Comparison of ENCODE assay signal across 8 cellular contexts in genomic region chr9:129482521-129483466, GRCh38.
DNase-seq lines count a peak whose midpoint lies in the region; ATAC-seq, FAIRE-seq and TF ChIP-seq lines count a peak whose summit lies in the region.

No MANE protein-coding gene starts in this region.

- no peak overlapping the region for H2BK20ac ChIP-seq in H9 (ENCODE audit: low read depth, low read length, poor library complexity, severe bottlenecking)

- in situ Hi-C loops in K562 (cut with MboI), result loop anchor here (10.0 kb wide), 1 partner anchor 308 kb away; the partner anchor contains the start of gene IER5L

- H3K4ac ChIP-seq in H9 (ENCODE audit: low read depth, low read length), result no peak overlapping the region

- H3K4me1 ChIP-seq in ACC112 (ENCODE audit: control insufficient read depth, insufficient read depth, low read length, unreplicated experiment) (peaks cover 65% of the 10 kb centered on the region), H9 (ENCODE audit: insufficient read depth, low read length) (no peaks in the 10 kb centered on the region), K562 (replicated peaks in 1 of 2; ENCODE audit: control insufficient read depth in 2 of 2, insufficient read depth in 2 of 2, low read length in 2 of 2) (peaks cover 70 to 85% of the 10 kb centered on the region in 2 experiments), hepatocyte (ENCODE audit: insufficient read depth) (peaks cover 74% of the 10 kb centered on the region)

- H3K79me1 ChIP-seq in H9 (ENCODE audit: insufficient read depth, low read depth, low read length, poor library complexity, severe bottlenecking), result no peaks in the 10 kb centered on the region

- POLR2A ChIA-PET in K562 (lab: Yijun Ruan, JAX), result interaction anchor here (0.6 to 1.8 kb wide), 13 partner anchors 8 to 1272 kb away, joined by 3 to 7 read pairs (median 3); no protein-coding TSS in a partner anchor

- peaks cover 15% of the 10 kb centered on the region for H3K23me2 ChIP-seq in H9 (ENCODE audit: insufficient read length, low read depth, low read length, poor library complexity, severe bottlenecking)

- H2AK5ac ChIP-seq in H9 (ENCODE audit: insufficient read length, low read length), result no peak overlapping the region

- H3K14ac ChIP-seq in H9 (ENCODE audit: insufficient read depth, low read length), result no peak overlapping the region

- DNase-seq in H9, result no peak
- DNase-seq in RPMI7951 (ENCODE audit: low read depth), result peak; percentile 86
- peak; percentile 79 to 87 (median 85) for DNase-seq in K562 (ENCODE audit: extremely low read depth in 1 of 4, low spot score in 3 of 4)
- DNase-seq in hepatocyte (ENCODE audit: low spot score), result peak; percentile 95
- peak; percentile 60 to 93 (median 70) for DNase-seq in posterior cingulate gyrus
- DNase-seq in Kasumi-1 (lab: John Stamatoyannopoulos, UW), result no peak

- H2BK120ac ChIP-seq in H9 (ENCODE audit: low read depth, low read length, poor library complexity, severe bottlenecking), result no peak overlapping the region

- H3K9me3 ChIP-seq in H9 (ENCODE audit: control insufficient read depth, low read depth, low read length) (no peaks in the 10 kb centered on the region), K562 (replicated peaks; ENCODE audit: control insufficient read depth, insufficient read depth, low read depth, low read length) (no peaks in the 10 kb centered on the region), hepatocyte (ENCODE audit: low read depth) (no peaks in the 10 kb centered on the region)

- no peaks in the 10 kb centered on the region; a peak in 1 of 5 replicates for H3K9me3 Mint-ChIP-seq in H9

- no peak overlapping the region for H4K8ac ChIP-seq in H9 (replicated peaks; ENCODE audit: insufficient read length, low read depth, low read length)

- H3K56ac ChIP-seq in H9 (ENCODE audit: insufficient read length, low read depth, low read length), result no peak overlapping the region

- no peaks in the 10 kb centered on the region for H3K9me2 ChIP-seq in hepatocyte (replicated peaks; ENCODE audit: insufficient read depth)

- FAIRE-seq in K562 (lab: Jason Lieb, UNC), result no peak

- no peaks in the 10 kb centered on the region for H3K36me3 ChIP-seq in ACC112 (ENCODE audit: insufficient read depth, low read length)
- no peaks in the 10 kb centered on the region for H3K36me3 ChIP-seq in K562 (ENCODE audit: control insufficient read depth, insufficient read depth, low read length)
- no peaks in the 10 kb centered on the region for H3K36me3 ChIP-seq in hepatocyte (replicated peaks; ENCODE audit: insufficient read depth, low read depth)

- ATAC-seq in K562 (peak; percentile 83), HG02798 (IDR thresholded peaks at IDR 0.05; ENCODE audit: poor library complexity, unreplicated experiment) (no peak)

- H3K27ac ChIP-seq in ACC112 (ENCODE audit: low read depth, low read length) (peak overlapping the region; percentile 99), H9 (ENCODE audit: insufficient read length, low read depth, low read length) (no peak overlapping the region), K562 (ENCODE audit: extremely low read depth, low read depth, low read length) (peak overlapping the region; percentile 83), hepatocyte (peak overlapping the region; percentile 100)

- H3K27me3 ChIP-seq in ACC112 (ENCODE audit: insufficient read depth, low read length) (no peaks in the 10 kb centered on the region), H9 (ENCODE audit: insufficient read depth, low read length) (peaks cover 12% of the 10 kb centered on the region; the same call in 1 of the 2 replicates), K562 (ENCODE audit: control insufficient read depth in 2 of 2, insufficient read depth in 2 of 2, low read length in 2 of 2) (no peaks in the 10 kb centered on the region), hepatocyte (no peaks in the 10 kb centered on the region)

- no peaks in the 10 kb centered on the region for H3K9me1 ChIP-seq in K562 (ENCODE audit: control insufficient read depth, insufficient read depth, low read length)

- H3K4me3 ChIP-seq in ACC112 (ENCODE audit: low read depth, low read length), result peak overlapping the region; percentile 68
- peak overlapping the region; percentile 56 for H3K4me3 ChIP-seq in K562
- no peak overlapping the region for H3K4me3 ChIP-seq in hepatocyte

- no peak overlapping the region for H4K5ac ChIP-seq in H9 (ENCODE audit: insufficient read length, low read depth, low read length)

- H3K79me2 ChIP-seq in ACC112 (ENCODE audit: control insufficient read depth, insufficient read depth, low read length, unreplicated experiment) (peaks cover 6% of the 10 kb centered on the region), H9 (ENCODE audit: insufficient read depth, low read length) (no peaks in the 10 kb centered on the region), K562 (ENCODE audit: control insufficient read depth, insufficient read depth, low read length) (peaks cover 5% of the 10 kb centered on the region; the same call in 2 of the 3 replicates), hepatocyte (peaks cover 7% of the 10 kb centered on the region)

- intact Hi-C loops in K562 (cut with micrococcal nuclease), result loop anchor here (5.0 kb wide), 1 partner anchor 70 kb away; no protein-coding TSS in a partner anchor
- intact Hi-C loops in posterior cingulate gyrus (cut with DNase I), result loop anchor here (2.0 to 10.0 kb wide), 4 partner anchors 22 to 148 kb away; no protein-coding TSS in a partner anchor

- H3K36me3 Mint-ChIP-seq in H9 (ENCODE audit: insufficient read depth in 1 of 3, low read depth in 3 of 3), result no peaks in the 10 kb centered on the region; a peak in 2 of 7 replicates

- no peak overlapping the region for H2BK15ac ChIP-seq in H9 (ENCODE audit: low read depth, low read length)

- peaks cover 40 to 53% of the 10 kb centered on the region in 2 experiments for H3K4me1 Mint-ChIP-seq in H9

- H3K4me2 ChIP-seq in H9 (ENCODE audit: insufficient read depth, insufficient read length, low read length) (peak overlapping the region; percentile 48), K562 (ENCODE audit: insufficient read depth, low read length) (peak overlapping the region; percentile 75), hepatocyte (peak overlapping the region; percentile 96)

- no peak for TF ChIP-seq EP300 in K562 (IDR thresholded peaks at IDR 0.05; ENCODE audit: low read length)

- H4K91ac ChIP-seq in H9 (ENCODE audit: insufficient read length, low read depth, low read length), result no peak overlapping the region

- H3K23ac ChIP-seq in H9 (ENCODE audit: insufficient read length, low read depth, low read length), result no peak overlapping the region

- H3T11ph ChIP-seq in H9 (ENCODE audit: low read length), result no peak overlapping the region

- peak; percentile 34; the same call in 1 of the 2 replicates for TF ChIP-seq POLR2A in K562 (conservative IDR thresholded peaks at IDR 0.05)

- no peak overlapping the region for H2BK5ac ChIP-seq in H9 (ENCODE audit: insufficient read length, low read length)

- TF ChIP-seq CTCF in H9 (conservative IDR thresholded peaks at IDR 0.05) (no peak), K562 (IDR thresholded peaks at IDR 0.05 in 2 of 3, conservative IDR thresholded peaks at IDR 0.05 in 1 of 3; ENCODE audit: insufficient read depth in 2 of 3, low read depth in 1 of 3, low read length in 3 of 3) (no peak), hepatocyte (IDR thresholded peaks at IDR 0.05; ENCODE audit: poor library complexity) (peak; percentile 16)

- H4K20me1 ChIP-seq in H9 (ENCODE audit: control insufficient read depth, insufficient read depth, insufficient read length), result no peaks in the 10 kb centered on the region
- H4K20me1 ChIP-seq in K562 (replicated peaks; ENCODE audit: control insufficient read depth, insufficient read depth, low read length), result no peaks in the 10 kb centered on the region
- H4K20me1 ChIP-seq in hepatocyte (ENCODE audit: insufficient read depth, poor library complexity, severe bottlenecking), result no peaks in the 10 kb centered on the region

- H2AFZ ChIP-seq in ACC112 (ENCODE audit: low read length, unreplicated experiment) (no peak overlapping the region), H9 (ENCODE audit: low read length) (no peak overlapping the region), K562 (ENCODE audit: low read depth, low read length) (peak overlapping the region; percentile 78), hepatocyte (no peak overlapping the region)

- peak in 1 of 2 experiments; percentile 36; a peak in 3 of 4 replicates for TF ChIP-seq RAD21 in K562 (CRISPR knock-in tag; conservative IDR thresholded peaks at IDR 0.05 in 1 of 2, IDR thresholded peaks at IDR 0.05 in 1 of 2)

- BruUV-seq in K562 (replicated peaks; lab: Mats Ljungman, UMichigan), result no TSS peak

- H3K9ac ChIP-seq in H9 (ENCODE audit: extremely low read depth, insufficient read length, low read length), result no peak overlapping the region
- H3K9ac ChIP-seq in K562 (ENCODE audit: insufficient read depth in 1 of 2, low read depth in 2 of 2, low read length in 2 of 2), result peak overlapping the region; percentile 72 to 95

- CTCF ChIA-PET in K562 (lab: Yijun Ruan, JAX; ENCODE audit: low intra/inter-chr PET ratio), result no interaction called here

- H2BK12ac ChIP-seq in H9 (ENCODE audit: insufficient read length, low read depth, low read length), result no peak overlapping the region

- H3K4me3 Mint-ChIP-seq in H9, result peak overlapping the region; percentile 49 to 79

- H3K27me3 Mint-ChIP-seq in H9 (ENCODE audit: low read depth), result peaks cover 85% of the 10 kb centered on the region

- H3K27ac Mint-ChIP-seq in H9, result no peak overlapping the region

- WGBS in H9 (ENCODE audit: extremely low coverage, insufficient read length, low lambda C conversion rate), result no CpG with 5 or more reads among the region's 97 CpGs
- 3% methylated on average over 36 of the region's 97 CpGs for WGBS in K562 (ENCODE audit: insufficient coverage, low coverage, missing lambda C conversion rate)
- WGBS in hepatocyte (ENCODE audit: low lambda C conversion rate, missing lambda C conversion rate), result 9% methylated on average over 33 of the region's 97 CpGs

- H3K18ac ChIP-seq in H9 (ENCODE audit: insufficient read length, low read depth, low read length), result peak overlapping the region; percentile 15

TF ChIP-seq in K562, 482 proteins besides CTCF, POLR2A, EP300 and RAD21 (continues in another document):
- TF ChIP-seq MBD2 (IDR thresholded peaks at IDR 0.05; ENCODE audit: borderline replicate concordance, low read depth), result no peak; the same call in 1 of the 2 replicates
- TF ChIP-seq KDM5B (IDR thresholded peaks at IDR 0.05; ENCODE audit: insufficient replicate concordance, low read depth, low read length), result no peak
- no peak for TF ChIP-seq ZNF354B (CRISPR knock-in tag; IDR thresholded peaks at IDR 0.05)
- no peak for TF ChIP-seq HDAC1 (IDR thresholded peaks at IDR 0.05)
- peak; percentile 74 for TF ChIP-seq DMBX1 (CRISPR knock-in tag; IDR thresholded peaks at IDR 0.05; ENCODE audit: borderline replicate concordance)
- TF ChIP-seq SRSF3 (IDR thresholded peaks at IDR 0.05; ENCODE audit: insufficient read depth, low read length), result 0 out of 2 replicates have a peak, but pooled peaks have one; percentile 69

Comparison
In these comparisons a context has a peak if more than half of its experiments do, and no peak if none do; other contexts are left out.
1. DNase-seq: peak in RPMI7951 (single experiment), K562 (4 of 4), hepatocyte (single experiment) and posterior cingulate gyrus (10 of 10); none in H9 (single experiment) and Kasumi-1 (0 of 2).
2. Peak in every context shown above with its lines, with median percentiles within 50 percentile points of each other: H3K4me2 ChIP-seq.